In genomic region chr9:93132946-93133640, GRCh38 we compare ENCODE assay signal across 8 cellular contexts. TPM values are rescaled to one million over a fixed set of nuclear protein-coding genes. Genes with fewer than 3 reads are reported as not detected.
DNase-seq lines count a peak whose midpoint lies in the region; ATAC-seq, FAIRE-seq and TF ChIP-seq lines count a peak whose summit lies in the region.

No MANE protein-coding gene starts in this region.

- no peak for FAIRE-seq in HepG2 (lab: Jason Lieb, UNC)

- TF ChIP-seq CTCF in A673 (conservative IDR thresholded peaks at IDR 0.05; ENCODE audit: low read depth, low read length): no peak
- no peak for TF ChIP-seq CTCF in HepG2 (CRISPR knock-in tag; IDR thresholded peaks at IDR 0.05)
- no peak for TF ChIP-seq CTCF in thoracic aorta (IDR thresholded peaks at IDR 0.05)

- H3K9me3 ChIP-seq in A673 (ENCODE audit: low read depth, low read length, poor library complexity, severe bottlenecking): no peaks in the 10 kb centered on the region
- no peaks in the 10 kb centered on the region for H3K9me3 ChIP-seq in HepG2 (ENCODE audit: low read length)
- H3K9me3 ChIP-seq in thoracic aorta: no peaks in the 10 kb centered on the region

- POLR2A ChIA-PET in A673 (lab: Charles Lee; ENCODE audit: low non-redundant PET) (no interaction called here), HepG2 (lab: Yijun Ruan, JAX) (interaction anchor here (1.1 to 7.5 kb wide), 14 partner anchors 10 to 433 kb away, joined by 3 to 195 read pairs (median 9); partner anchors contain the start of genes CARD19 and FAM120AOS)

- peaks cover 10% of the 10 kb centered on the region for H3K4me1 ChIP-seq in A673 (ENCODE audit: insufficient read depth, low read length, poor library complexity, severe bottlenecking)
- peaks cover 84% of the 10 kb centered on the region for H3K4me1 ChIP-seq in HepG2 (ENCODE audit: insufficient read depth, low read length)
- peaks cover 42 to 64% of the 10 kb centered on the region in 2 donors for H3K4me1 ChIP-seq in thoracic aorta (ENCODE audit: control insufficient read depth in 1 of 2, low read depth in 2 of 2)

- ATAC-seq in HepG2: peak; percentile 24
- peak; percentile 7 for ATAC-seq in thoracic aorta (ENCODE audit: insufficient number of reproducible peaks, low FRiP score, low read depth)
- no peak for ATAC-seq in GM18517 (IDR thresholded peaks at IDR 0.05; ENCODE audit: unreplicated experiment)

- intact Hi-C loops in A673 (cut with micrococcal nuclease; ENCODE audit: unreplicated experiment): no loop called here
- intact Hi-C loops in HepG2 (cut with micrococcal nuclease; ENCODE audit: unreplicated experiment): no loop called here

- H4K20me1 ChIP-seq in HepG2 (ENCODE audit: insufficient read depth, low read length): no peaks in the 10 kb centered on the region

- DNase-seq in A673 (ENCODE audit: low spot score) (no peak), HT-29 (ENCODE audit: low spot score) (peak; percentile 28), T47D (ENCODE audit: low read depth in 1 of 2, low spot score in 1 of 2) (peak; percentile 76 to 92), HepG2 (ENCODE audit: low spot score) (peak; percentile 72), thoracic aorta (ENCODE audit: low spot score) (no peak), NCI-H774 (lab: John Stamatoyannopoulos, UW) (no peak), activated gamma-delta T cell (lab: John Stamatoyannopoulos, UW) (no peak)

- peak overlapping the region; percentile 98 for H3K4me2 ChIP-seq in HepG2 (ENCODE audit: low read depth, low read length)

- in situ Hi-C loops in T47D (cut with HindIII; ENCODE audit: low pct_unique_long_range_greater_than_20kb, low sequenced_read_pairs): no loop called here
- in situ Hi-C loops in HepG2 (cut with HindIII; ENCODE audit: extremely low pct_ligation_motif_present, low pct_unique_long_range_greater_than_20kb): no loop called here

- H3K27ac ChIP-seq in A673 (ENCODE audit: low read depth, low read length, poor library complexity, severe bottlenecking) (peak overlapping the region; percentile 82), HepG2 (ENCODE audit: extremely low read length, insufficient read depth, low read length) (peak overlapping the region; percentile 99), thoracic aorta (peak overlapping the region; percentile 96 to 97)

- TF ChIP-seq POLR2A in HepG2 (IDR thresholded peaks at IDR 0.05; ENCODE audit: insufficient read depth in 1 of 2, low read depth in 2 of 2, low read length in 2 of 2): no peak

- peaks cover 54% of the 10 kb centered on the region for H3K79me2 ChIP-seq in HepG2 (ENCODE audit: insufficient read depth, low read length)

- TF ChIP-seq EP300 in HepG2 (IDR thresholded peaks at IDR 0.05; ENCODE audit: low read depth in 2 of 2, low read length in 2 of 2): no peak; a peak in 1 of 4 replicates
- TF ChIP-seq EP300 in HepG2 (CRISPR knock-in tag; IDR thresholded peaks at IDR 0.05; ENCODE audit: borderline replicate concordance): no peak

- no peak; the same call in 1 of the 2 replicates for TF ChIP-seq RAD21 in HepG2 (CRISPR knock-in tag; IDR thresholded peaks at IDR 0.05)

- H3K27me3 ChIP-seq in A673 (replicated peaks; ENCODE audit: insufficient read depth, low read depth, low read length, poor library complexity): no peaks in the 10 kb centered on the region
- peaks cover 1 to 6% of the 10 kb centered on the region in 2 experiments; a peak in 1 of 5 replicates for H3K27me3 ChIP-seq in HepG2 (ENCODE audit: control insufficient read depth in 1 of 2, insufficient read depth in 2 of 2, low read length in 2 of 2)
- no peaks in the 10 kb centered on the region for H3K27me3 ChIP-seq in thoracic aorta (replicated peaks; ENCODE audit: insufficient read depth)

- H3K36me3 ChIP-seq in A673 (ENCODE audit: insufficient read depth, low read length, poor library complexity, severe bottlenecking) (no peaks in the 10 kb centered on the region), HepG2 (replicated peaks in 1 of 2; ENCODE audit: control insufficient read depth in 1 of 2, insufficient read depth in 2 of 2, low read length in 2 of 2) (peaks cover 5 to 6% of the 10 kb centered on the region in 2 experiments; a peak in 3 of 5 replicates), thoracic aorta (no peaks in the 10 kb centered on the region)

- no TSS peak for BruUV-seq in A673 (replicated peaks; lab: Mats Ljungman, UMichigan)
- TSS peak; percentile 65 for BruUV-seq in HepG2 (replicated peaks; lab: Mats Ljungman, UMichigan)

- H2AFZ ChIP-seq in HepG2 (ENCODE audit: low read length): no peak overlapping the region

- CTCF ChIA-PET in A673 (lab: Charles Lee): no interaction called here
- CTCF ChIA-PET in HepG2 (lab: Yijun Ruan, JAX; ENCODE audit: low intra/inter-chr PET ratio, low total read pairs): no interaction called here

- H3K9ac ChIP-seq in HepG2 (ENCODE audit: insufficient read depth, low read depth, low read length): peak overlapping the region; percentile 99

- WGBS in HepG2 (ENCODE audit: low lambda C conversion rate): 0% methylated on average over 8 of the region's 18 CpGs

- H3K4me3 ChIP-seq in A673 (ENCODE audit: low read depth, low read length, poor library complexity, severe bottlenecking) (peak overlapping the region; percentile 86), HepG2 (replicated peaks in 1 of 3; ENCODE audit: insufficient read depth in 1 of 3, low read depth in 2 of 3, low read length in 3 of 3) (peak overlapping the region; percentile 85 to 96 (median 92)), thoracic aorta (peak overlapping the region; percentile 79)

RNA-seq across cellular contexts. Expression of gene NINJ1, which starts 1.0 kb away (rescaled TPM):
- total RNA-seq in A673 (2021) (9.2 and 13.7 TPM in 2 replicates), HepG2 (2016; rRNA removed; fragmentation: Illumina TruSeq; extraction: Trizol) (77.1 and 92.1 TPM in 2 replicates), thoracic aorta (100 to 1,000 TPM in 1 of 2 donors, 10 to 100 TPM in 1; 71.2 to 194 TPM)
- total RNA-seq in HT-29 (2014; rRNA removed; shearing (Covaris generic)): 45.0 and 49.7 TPM in 2 replicates
- total RNA-seq in HepG2 (2016; cell fraction: cytosol; rRNA removed; fragmentation: Illumina TruSeq; extraction: Trizol; ENCODE audit: low read depth): 104 and 127 TPM in 2 replicates
- 66.8 and 94.8 TPM in 2 replicates for total RNA-seq in HepG2 (2016; cell fraction: insoluble cytoplasmic fraction; rRNA removed; fragmentation: Illumina TruSeq; extraction: Trizol)
- total RNA-seq in HepG2 (2016; cell fraction: membrane; rRNA removed; fragmentation: Illumina TruSeq; extraction: Trizol): 149 and 180 TPM in 2 replicates
- 48.9 and 58.7 TPM in 2 replicates for total RNA-seq in HepG2 (2016; cell fraction: nucleus; rRNA removed; fragmentation: Illumina TruSeq; extraction: Trizol)
- polyA plus RNA-seq in HepG2 (2011; rRNA removed): 81.2 and 109 TPM in 2 replicates
- polyA plus RNA-seq in HepG2 (2011; cell fraction: cytosol; rRNA removed): 83.2 and 110 TPM in 2 replicates
- 62.3 and 83.6 TPM in 2 replicates for polyA plus RNA-seq in HepG2 (2011; cell fraction: nucleus; rRNA removed)
- polyA plus RNA-seq in HepG2 (2012): 77.3 and 145 TPM in 2 replicates
- 196 and 226 TPM in 2 replicates for polyA plus RNA-seq in HepG2 (2016; cell fraction: cytosol; fragmentation: Illumina TruSeq; extraction: Trizol; ENCODE audit: low read depth)
- polyA plus RNA-seq in HepG2 (2016; cell fraction: insoluble cytoplasmic fraction; fragmentation: Illumina TruSeq; extraction: Trizol; ENCODE audit: low read depth): 104 and 130 TPM in 2 replicates
- polyA plus RNA-seq in HepG2 (2016; cell fraction: membrane; fragmentation: Illumina TruSeq; extraction: Trizol; ENCODE audit: low read depth): 235 and 242 TPM in 2 replicates
- polyA plus RNA-seq in HepG2 (2016; cell fraction: nucleus; fragmentation: Illumina TruSeq; extraction: Trizol; ENCODE audit: insufficient read depth, low read depth): 122 and 127 TPM in 2 replicates
- polyA minus RNA-seq in HepG2 (2011; rRNA and poly(A)+ RNA removed; ENCODE audit: low replicate concordance): 22.5 and 101 TPM in 2 replicates
- 26.1 and 26.7 TPM in 2 replicates for polyA minus RNA-seq in HepG2 (2011; cell fraction: cytosol; rRNA and poly(A)+ RNA removed)
- polyA minus RNA-seq in HepG2 (2011; cell fraction: nucleus; rRNA and poly(A)+ RNA removed): 17.8 and 21.8 TPM in 2 replicates

RNA-seq across cellular contexts. Expression of gene CARD19, which starts 37.1 kb away (rescaled TPM):
- 12.2 and 16.2 TPM in 2 replicates for total RNA-seq in A673 (2021)
- 142 and 170 TPM in 2 replicates for total RNA-seq in HT-29 (2014; rRNA removed; shearing (Covaris generic))
- total RNA-seq in HepG2 (2016; rRNA removed; fragmentation: Illumina TruSeq; extraction: Trizol): 15.2 and 18.4 TPM in 2 replicates
- 15.8 and 20.2 TPM in 2 replicates for total RNA-seq in HepG2 (2016; cell fraction: cytosol; rRNA removed; fragmentation: Illumina TruSeq; extraction: Trizol; ENCODE audit: low read depth)
- total RNA-seq in HepG2 (2016; cell fraction: insoluble cytoplasmic fraction; rRNA removed; fragmentation: Illumina TruSeq; extraction: Trizol): 18.6 and 20.5 TPM in 2 replicates
- total RNA-seq in HepG2 (2016; cell fraction: membrane; rRNA removed; fragmentation: Illumina TruSeq; extraction: Trizol): 17.3 and 29.5 TPM in 2 replicates
- 8.3 and 12.2 TPM in 2 replicates for total RNA-seq in HepG2 (2016; cell fraction: nucleus; rRNA removed; fragmentation: Illumina TruSeq; extraction: Trizol)
- 47.2 and 62.0 TPM in 2 replicates for polyA plus RNA-seq in HepG2 (2011; rRNA removed)
- 33.8 and 73.1 TPM in 2 replicates for polyA plus RNA-seq in HepG2 (2011; cell fraction: cytosol; rRNA removed)
- 101 and 106 TPM in 2 replicates for polyA plus RNA-seq in HepG2 (2011; cell fraction: nucleus; rRNA removed)
- polyA plus RNA-seq in HepG2 (2012): 14.6 TPM in 2 replicates
- polyA plus RNA-seq in HepG2 (2016; cell fraction: cytosol; fragmentation: Illumina TruSeq; extraction: Trizol; ENCODE audit: low read depth): 16.0 and 27.0 TPM in 2 replicates
- 14.7 and 18.5 TPM in 2 replicates for polyA plus RNA-seq in HepG2 (2016; cell fraction: insoluble cytoplasmic fraction; fragmentation: Illumina TruSeq; extraction: Trizol; ENCODE audit: low read depth)
- 13.4 and 18.5 TPM in 2 replicates for polyA plus RNA-seq in HepG2 (2016; cell fraction: membrane; fragmentation: Illumina TruSeq; extraction: Trizol; ENCODE audit: low read depth)
- 25.1 and 25.9 TPM in 2 replicates for polyA plus RNA-seq in HepG2 (2016; cell fraction: nucleus; fragmentation: Illumina TruSeq; extraction: Trizol; ENCODE audit: insufficient read depth, low read depth)
- 11.5 and 28.1 TPM in 2 replicates for polyA minus RNA-seq in HepG2 (2011; rRNA and poly(A)+ RNA removed; ENCODE audit: low replicate concordance)
- polyA minus RNA-seq in HepG2 (2011; cell fraction: cytosol; rRNA and poly(A)+ RNA removed): 14.0 and 17.6 TPM in 2 replicates
- 11.3 and 12.8 TPM in 2 replicates for polyA minus RNA-seq in HepG2 (2011; cell fraction: nucleus; rRNA and poly(A)+ RNA removed)
- 100 to 1,000 TPM in 1 of 2 donors, 10 to 100 TPM in 1; 46.3 to 103 TPM for total RNA-seq in thoracic aorta

RNA-seq across cellular contexts. Expression of gene WNK2, which starts 50.8 kb away (rescaled TPM):
- 9.6 and 11.8 TPM in 2 replicates for total RNA-seq in A673 (2021)
- total RNA-seq in HT-29 (2014; rRNA removed; shearing (Covaris generic)): 27.5 and 28.6 TPM in 2 replicates
- total RNA-seq in HepG2 (2016; rRNA removed; fragmentation: Illumina TruSeq; extraction: Trizol): 10.5 and 16.6 TPM in 2 replicates
- 2.8 and 5.4 TPM in 2 replicates for total RNA-seq in HepG2 (2016; cell fraction: cytosol; rRNA removed; fragmentation: Illumina TruSeq; extraction: Trizol; ENCODE audit: low read depth)
- 7.9 and 14.6 TPM in 2 replicates for total RNA-seq in HepG2 (2016; cell fraction: insoluble cytoplasmic fraction; rRNA removed; fragmentation: Illumina TruSeq; extraction: Trizol)
- total RNA-seq in HepG2 (2016; cell fraction: membrane; rRNA removed; fragmentation: Illumina TruSeq; extraction: Trizol): 9.4 and 9.8 TPM in 2 replicates
- 21.0 and 29.3 TPM in 2 replicates for total RNA-seq in HepG2 (2016; cell fraction: nucleus; rRNA removed; fragmentation: Illumina TruSeq; extraction: Trizol)
- 11.4 and 12.0 TPM in 2 replicates for polyA plus RNA-seq in HepG2 (2011; rRNA removed)
- polyA plus RNA-seq in HepG2 (2011; cell fraction: cytosol; rRNA removed): 3.1 and 5.3 TPM in 2 replicates
- 98.4 and 126 TPM in 2 replicates for polyA plus RNA-seq in HepG2 (2011; cell fraction: nucleus; rRNA removed)
- 29.1 and 39.4 TPM in 2 replicates for polyA plus RNA-seq in HepG2 (2012)
- 3.2 and 4.2 TPM in 2 replicates for polyA plus RNA-seq in HepG2 (2016; cell fraction: cytosol; fragmentation: Illumina TruSeq; extraction: Trizol; ENCODE audit: low read depth)
- polyA plus RNA-seq in HepG2 (2016; cell fraction: insoluble cytoplasmic fraction; fragmentation: Illumina TruSeq; extraction: Trizol; ENCODE audit: low read depth): 18.9 and 27.7 TPM in 2 replicates
- polyA plus RNA-seq in HepG2 (2016; cell fraction: membrane; fragmentation: Illumina TruSeq; extraction: Trizol; ENCODE audit: low read depth): 4.9 and 6.5 TPM in 2 replicates
- 87.2 and 94.8 TPM in 2 replicates for polyA plus RNA-seq in HepG2 (2016; cell fraction: nucleus; fragmentation: Illumina TruSeq; extraction: Trizol; ENCODE audit: insufficient read depth, low read depth)
- polyA minus RNA-seq in HepG2 (2011; rRNA and poly(A)+ RNA removed; ENCODE audit: low replicate concordance): 8.4 and 22.7 TPM in 2 replicates
- polyA minus RNA-seq in HepG2 (2011; cell fraction: cytosol; rRNA and poly(A)+ RNA removed): 15.8 and 17.9 TPM in 2 replicates
- 32.8 and 40.0 TPM in 2 replicates for polyA minus RNA-seq in HepG2 (2011; cell fraction: nucleus; rRNA and poly(A)+ RNA removed)
- total RNA-seq in thoracic aorta: 1 to 10 TPM in 1 of 2 donors, under 1 TPM in 1; 0.95 to 4.7 TPM

Comparison
In these comparisons a context has a peak if more than half of its experiments do, and no peak if none do; other contexts are left out.
1. DNase-seq: peak in HT-29 (single experiment), T47D (2 of 2) and HepG2 (single experiment); none in A673 (single experiment), thoracic aorta (single experiment), NCI-H774 (single experiment) and activated gamma-delta T cell (single experiment).
2. Peak in every context shown above with its lines, with median percentiles within 50 percentile points of each other: H3K27ac ChIP-seq and H3K4me3 ChIP-seq.